In the genomic region with DNA sequence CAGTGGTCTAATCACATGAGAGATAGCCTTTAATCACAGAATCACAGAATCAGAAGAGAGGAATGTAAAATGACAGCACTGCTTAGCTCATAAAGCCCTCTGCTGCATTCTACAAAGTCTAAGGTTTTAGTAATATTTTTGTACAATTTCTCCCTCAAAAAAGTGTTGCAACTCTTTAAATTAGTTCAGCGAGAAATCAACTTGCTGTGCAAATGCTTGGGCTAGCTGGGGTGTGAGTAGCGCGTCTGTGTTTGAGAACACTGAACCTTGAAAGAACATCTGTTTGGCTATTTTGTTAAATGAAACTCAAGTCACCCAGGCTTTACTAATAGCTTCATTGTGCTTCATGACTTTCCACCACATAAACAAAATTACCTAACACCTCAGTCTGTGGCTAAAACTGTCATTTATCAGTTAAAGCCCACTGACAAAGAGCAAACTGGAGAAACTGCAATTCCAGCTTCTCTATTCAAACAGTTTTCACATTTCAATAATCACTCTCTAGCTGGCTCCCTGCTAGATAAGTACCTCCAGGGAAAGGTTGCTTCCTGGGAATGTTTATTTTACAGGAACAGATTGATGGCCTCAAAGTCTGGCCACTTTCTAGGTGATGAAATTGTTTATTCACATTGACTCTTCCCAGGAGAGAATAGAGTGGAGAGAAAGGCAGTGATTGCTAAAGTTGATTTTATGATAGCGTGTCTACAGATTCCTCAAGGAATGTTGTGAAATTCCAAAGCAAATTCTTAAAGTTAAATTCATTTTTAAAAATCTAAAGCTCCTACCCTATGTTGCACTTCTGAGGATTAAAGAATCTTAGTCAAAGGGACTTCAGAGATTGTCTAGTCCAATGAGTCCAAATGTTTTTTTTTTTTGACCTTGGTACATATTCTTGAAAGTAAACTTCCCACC, we compare ENCODE assay signal across 8 cellular contexts. TPM values are rescaled to one million over a fixed set of nuclear protein-coding genes. Genes with fewer than 3 reads are reported as not detected.
DNase-seq lines count a peak whose midpoint lies in the region; ATAC-seq and TF ChIP-seq lines count a peak whose summit lies in the region.

No MANE protein-coding gene starts in this region.

- H3K27ac ChIP-seq in upper lobe of right lung: no peak overlapping the region

- H3K4me3 Mint-ChIP-seq in activated CD8-positive, alpha-beta T cell treated with anti-CD3 and anti-CD28 coated beads for 36 hours: no peak overlapping the region
- no peak overlapping the region for H3K4me3 Mint-ChIP-seq in CD14-positive monocyte

- H3K4me3 ChIP-seq in upper lobe of right lung: no peak overlapping the region

- ATAC-seq in GM21526 (IDR thresholded peaks at IDR 0.05; ENCODE audit: low FRiP score, unreplicated experiment) (peak; percentile 59), upper lobe of right lung (no peak)
- ATAC-seq in activated CD8-positive, alpha-beta T cell treated with anti-CD3 and anti-CD28 coated beads for 36 hours: no peak

- intact Hi-C loops in activated CD8-positive, alpha-beta T cell treated with anti-CD3 and anti-CD28 coated beads for 36 hours (cut with micrococcal nuclease): loop anchor here (10.0 kb wide), 1 partner anchor 475 kb away; no protein-coding TSS in a partner anchor
- intact Hi-C loops in upper lobe of right lung (cut with DNase I): loop anchor here (10.0 kb wide), 1 partner anchor 475 kb away; no protein-coding TSS in a partner anchor
- intact Hi-C loops in CD14-positive monocyte (cut with micrococcal nuclease): no loop called here

- H3K4me1 Mint-ChIP-seq in activated CD8-positive, alpha-beta T cell treated with anti-CD3 and anti-CD28 coated beads for 36 hours (ENCODE audit: low read depth): peaks cover 11% of the 10 kb centered on the region
- H3K4me1 Mint-ChIP-seq in CD14-positive monocyte: peaks cover 3% of the 10 kb centered on the region

- in situ Hi-C loops in Caki2 (cut with HindIII; ENCODE audit: low pct_unique_long_range_greater_than_20kb, low sequenced_read_pairs): loop anchor here (25.0 kb wide), 1 partner anchor 112 kb away; the partner anchor contains the start of gene STAT4

- no peaks in the 10 kb centered on the region for H3K9me3 ChIP-seq in upper lobe of right lung

- no peaks in the 10 kb centered on the region for H3K36me3 ChIP-seq in upper lobe of right lung

- POLR2A ChIA-PET in activated CD8-positive, alpha-beta T cell treated with anti-CD3 and anti-CD28 coated beads for 36 hours (lab: Charles Lee): interaction anchor here (0.6 to 3.3 kb wide), 6 partner anchors 8 to 139 kb away, joined by 3 to 20 read pairs (median 4); partner anchors contain the start of gene STAT4

- no peaks in the 10 kb centered on the region for H3K27me3 ChIP-seq in upper lobe of right lung

- peak; percentile 97 for DNase-seq in Caki2 (ENCODE audit: low read depth)
- peak; percentile 43 for DNase-seq in NAMALWA (ENCODE audit: low spot score)
- peak; percentile 55 for DNase-seq in fibroblast of the conjunctiva (ENCODE audit: low read depth)
- DNase-seq in activated CD8-positive, alpha-beta T cell treated with anti-CD3 and anti-CD28 coated beads for 36 hours: no peak
- no peak for DNase-seq in T-helper 1 cell
- no peak for DNase-seq in upper lobe of right lung
- DNase-seq in CD14-positive monocyte (ENCODE audit: low spot score): no peak

- no peak overlapping the region for H3K27ac Mint-ChIP-seq in activated CD8-positive, alpha-beta T cell treated with anti-CD3 and anti-CD28 coated beads for 36 hours
- H3K27ac Mint-ChIP-seq in CD14-positive monocyte: no peak overlapping the region

- peaks cover 16% of the 10 kb centered on the region for H3K36me3 Mint-ChIP-seq in activated CD8-positive, alpha-beta T cell treated with anti-CD3 and anti-CD28 coated beads for 36 hours (ENCODE audit: low read depth)
- no peaks in the 10 kb centered on the region for H3K36me3 Mint-ChIP-seq in CD14-positive monocyte

- CTCF ChIA-PET in activated CD8-positive, alpha-beta T cell treated with anti-CD3 and anti-CD28 coated beads for 36 hours (lab: Charles Lee): interaction anchor here (0.9 to 16.6 kb wide), 9 partner anchors 10 to 168 kb away, joined by 3 to 643 read pairs (median 9); partner anchors contain the start of gene STAT4

- no peak for TF ChIP-seq CTCF in activated CD8-positive, alpha-beta T cell treated with anti-CD3 and anti-CD28 coated beads for 36 hours (IDR thresholded peaks at IDR 0.05)
- no peak for TF ChIP-seq CTCF in upper lobe of right lung (IDR thresholded peaks at IDR 0.05)
- no peak for TF ChIP-seq CTCF in CD14-positive monocyte (IDR thresholded peaks at IDR 0.05)

- no peaks in the 10 kb centered on the region for H3K27me3 Mint-ChIP-seq in activated CD8-positive, alpha-beta T cell treated with anti-CD3 and anti-CD28 coated beads for 36 hours
- H3K27me3 Mint-ChIP-seq in CD14-positive monocyte (ENCODE audit: low read depth in 3 of 3): peaks cover 1 to 2% (median 1%) of the 10 kb centered on the region in 3 donors

- H3K4me1 ChIP-seq in upper lobe of right lung: peaks cover 12% of the 10 kb centered on the region

- no peaks in the 10 kb centered on the region for H3K9me3 Mint-ChIP-seq in activated CD8-positive, alpha-beta T cell treated with anti-CD3 and anti-CD28 coated beads for 36 hours
- peaks cover 0 to 2% (median 0%) of the 10 kb centered on the region in 7 donors for H3K9me3 Mint-ChIP-seq in CD14-positive monocyte

RNA-seq across cellular contexts. Expression of gene STAT1, which starts 36.0 kb away (rescaled TPM):
- total RNA-seq in Caki2 (2014; rRNA removed; shearing (Covaris generic); ENCODE audit: low replicate concordance): 365 and 377 TPM in 2 replicates
- 100 to 1,000 TPM; 293 to 311 TPM for total RNA-seq in activated CD8-positive, alpha-beta T cell treated with anti-CD3 and anti-CD28 coated beads for 36 hours
- total RNA-seq in upper lobe of right lung: 98.6 TPM
- polyA plus RNA-seq in CD14-positive monocyte: 100 to 1,000 TPM; 110 to 126 TPM

Comparison
In these comparisons a context has a peak if more than half of its experiments do, and no peak if none do; other contexts are left out.
1. DNase-seq: peak in Caki2 (single experiment), NAMALWA (single experiment) and fibroblast of the conjunctiva (single experiment); none in activated CD8-positive, alpha-beta T cell treated with anti-CD3 and anti-CD28 coated beads for 36 hours (single experiment), T-helper 1 cell (0 of 5), upper lobe of right lung (single experiment) and CD14-positive monocyte (single experiment).
2. intact Hi-C loops: an anchor here in activated CD8-positive, alpha-beta T cell treated with anti-CD3 and anti-CD28 coated beads for 36 hours (10.0 kb wide) and upper lobe of right lung (10.0 kb wide); none called in CD14-positive monocyte.